19 cellular contexts compared by ENCODE assay signal in the genomic region with DNA sequence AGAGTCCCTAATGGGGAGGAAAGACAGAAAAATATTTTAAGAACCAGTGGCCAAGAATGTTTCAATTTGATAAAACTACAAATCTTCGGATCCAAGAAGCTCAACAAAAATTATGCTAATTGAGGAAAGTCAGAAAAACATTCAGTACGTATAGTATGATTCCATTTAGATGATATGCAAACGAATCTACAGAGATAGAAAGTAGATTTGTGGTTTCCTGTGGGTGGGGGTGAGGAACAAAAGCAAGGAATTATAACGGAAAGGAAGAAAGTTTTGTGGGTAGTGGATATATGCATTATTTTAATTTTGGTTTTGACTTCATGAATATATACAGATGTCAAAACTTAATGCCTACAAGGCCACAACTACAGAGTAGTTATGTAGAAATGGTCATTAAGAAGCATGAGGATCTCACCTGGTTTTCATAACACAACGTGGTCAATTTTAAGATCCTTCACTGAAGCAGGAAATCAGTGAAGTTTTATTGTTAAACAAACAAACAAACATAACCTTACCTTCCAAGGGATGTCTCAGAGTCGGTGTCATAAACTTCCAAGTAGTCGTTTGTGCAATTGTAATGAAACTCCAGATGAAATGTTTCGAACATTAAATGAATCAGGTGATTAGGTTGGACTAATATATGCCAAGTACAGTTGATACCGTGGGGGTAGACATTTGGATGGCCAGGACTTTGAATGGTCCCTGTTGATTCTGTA.
DNase-seq lines count a peak whose midpoint lies in the region; ATAC-seq and TF ChIP-seq lines count a peak whose summit lies in the region.
"Had no signal": no experiment of that assay in that cellular context is flagged by ENCODE, and none has a peak within 500 bp of the region (broad histone marks: within the 10 kb centered on the region; RNA-seq: fewer than 3 reads in every experiment).

No MANE protein-coding gene starts in this region.

- H3K4me3 Mint-ChIP-seq in activated CD8-positive, alpha-beta T cell treated with anti-CD3 and anti-CD28 coated beads for 36 hours = no peak overlapping the region
- H3K4me3 Mint-ChIP-seq in activated CD8-positive, alpha-beta T cell treated with anti-CD3 and anti-CD28 coated beads, Interleukin-2, amount 10 ng/mL, durations not matched to agents 7 days and 5 days = no peak overlapping the region
- H3K4me3 Mint-ChIP-seq in osteocyte (ENCODE audit: unreplicated experiment) = no peak overlapping the region
- H3K4me3 Mint-ChIP-seq: GM23338 had no signal

- TF ChIP-seq CTCF in activated CD8-positive, alpha-beta T cell treated with anti-CD3 and anti-CD28 coated beads for 36 hours (IDR thresholded peaks at IDR 0.05) = no peak
- no peak for TF ChIP-seq CTCF in osteocyte (IDR thresholded peaks at IDR 0.05)

- H3K27ac Mint-ChIP-seq in activated CD8-positive, alpha-beta T cell treated with anti-CD3 and anti-CD28 coated beads for 36 hours = peak overlapping the region; percentile 2
- H3K27ac Mint-ChIP-seq in activated CD8-positive, alpha-beta T cell treated with anti-CD3 and anti-CD28 coated beads, Interleukin-2, amount 10 ng/mL, durations not matched to agents 7 days and 5 days = no peak overlapping the region
- H3K27ac Mint-ChIP-seq in osteocyte (ENCODE audit: unreplicated experiment) = peak overlapping the region; percentile 42
- H3K27ac Mint-ChIP-seq: GM23338 had no signal

- H3K36me3 Mint-ChIP-seq in activated CD8-positive, alpha-beta T cell treated with anti-CD3 and anti-CD28 coated beads for 36 hours (ENCODE audit: low read depth) = peaks cover 3% of the 10 kb centered on the region
- H3K36me3 Mint-ChIP-seq in activated CD8-positive, alpha-beta T cell treated with anti-CD3 and anti-CD28 coated beads, Interleukin-2, amount 10 ng/mL, durations not matched to agents 7 days and 5 days (ENCODE audit: low read depth) = peaks cover 10% of the 10 kb centered on the region
- H3K36me3 Mint-ChIP-seq in osteocyte (ENCODE audit: unreplicated experiment) = peaks cover 1% of the 10 kb centered on the region

- H3K9me3 Mint-ChIP-seq in activated CD8-positive, alpha-beta T cell treated with anti-CD3 and anti-CD28 coated beads for 36 hours = peaks cover 2% of the 10 kb centered on the region
- peaks cover 4% of the 10 kb centered on the region for H3K9me3 Mint-ChIP-seq in activated CD8-positive, alpha-beta T cell treated with anti-CD3 and anti-CD28 coated beads, Interleukin-2, amount 10 ng/mL, durations not matched to agents 7 days and 5 days (ENCODE audit: insufficient read depth)
- H3K9me3 Mint-ChIP-seq in osteocyte (ENCODE audit: unreplicated experiment) = peaks cover 3% of the 10 kb centered on the region
- H3K9me3 Mint-ChIP-seq: GM23338 had no signal

- no peaks in the 10 kb centered on the region for H3K36me3 ChIP-seq in MG63
- H3K36me3 ChIP-seq: stomach had no signal

- peaks cover 26% of the 10 kb centered on the region for H3K4me1 Mint-ChIP-seq in activated CD8-positive, alpha-beta T cell treated with anti-CD3 and anti-CD28 coated beads for 36 hours (ENCODE audit: low read depth)
- H3K4me1 Mint-ChIP-seq in activated CD8-positive, alpha-beta T cell treated with anti-CD3 and anti-CD28 coated beads, Interleukin-2, amount 10 ng/mL, durations not matched to agents 7 days and 5 days (ENCODE audit: low read depth) = peaks cover 23% of the 10 kb centered on the region
- H3K4me1 Mint-ChIP-seq in osteocyte (ENCODE audit: unreplicated experiment) = peaks cover 48% of the 10 kb centered on the region

- CTCF ChIA-PET in activated CD8-positive, alpha-beta T cell treated with anti-CD3 and anti-CD28 coated beads for 36 hours (lab: Charles Lee) = no interaction called here
- CTCF ChIA-PET in activated CD8-positive, alpha-beta T cell treated with anti-CD3 and anti-CD28 coated beads, Interleukin-2, amount 10 ng/mL, durations not matched to agents 7 days and 5 days (lab: Charles Lee) = interaction anchor here (1.4 kb wide), 1 partner anchor 11 kb away, joined by 3 read pairs; no protein-coding TSS in a partner anchor

- peak overlapping the region; percentile 5 for H3K4me3 ChIP-seq in MG63
- H3K4me3 ChIP-seq: A549, coronary artery, GM12878, GM23338, stomach had no signal

- H3K9me3 ChIP-seq in MG63 = peaks cover 3% of the 10 kb centered on the region; the same call in 1 of the 2 replicates
- H3K9me3 ChIP-seq: A549, stomach had no signal

- intact Hi-C loops in activated CD8-positive, alpha-beta T cell treated with anti-CD3 and anti-CD28 coated beads for 36 hours (cut with micrococcal nuclease) = no loop called here

- no peaks in the 10 kb centered on the region for H3K27me3 ChIP-seq in MG63
- H3K27me3 ChIP-seq: stomach had no signal

- POLR2A ChIA-PET in activated CD8-positive, alpha-beta T cell treated with anti-CD3 and anti-CD28 coated beads for 36 hours (lab: Charles Lee) = no interaction called here
- POLR2A ChIA-PET in activated CD8-positive, alpha-beta T cell treated with anti-CD3 and anti-CD28 coated beads, Interleukin-2, amount 10 ng/mL, durations not matched to agents 7 days and 5 days (lab: Charles Lee) = no interaction called here

- no peaks in the 10 kb centered on the region for H3K27me3 Mint-ChIP-seq in activated CD8-positive, alpha-beta T cell treated with anti-CD3 and anti-CD28 coated beads for 36 hours
- H3K27me3 Mint-ChIP-seq in activated CD8-positive, alpha-beta T cell treated with anti-CD3 and anti-CD28 coated beads, Interleukin-2, amount 10 ng/mL, durations not matched to agents 7 days and 5 days (ENCODE audit: low read depth) = no peaks in the 10 kb centered on the region
- H3K27me3 Mint-ChIP-seq in osteocyte (ENCODE audit: unreplicated experiment) = no peaks in the 10 kb centered on the region

- DNase-seq in activated CD8-positive, alpha-beta T cell treated with anti-CD3 and anti-CD28 coated beads for 36 hours = no peak
- DNase-seq in activated CD8-positive, alpha-beta T cell treated with anti-CD3 and anti-CD28 coated beads, Interleukin-2, amount 10 ng/mL, durations not matched to agents 7 days and 5 days = no peak
- DNase-seq in MG63 (no peak), osteocyte (ENCODE audit: extremely low spot score, unreplicated experiment) (no peak), NCI-H1436 (lab: John Stamatoyannopoulos, UW) (no peak)
- DNase-seq in central memory CD4-positive, alpha-beta T cell = peak; percentile 1
- DNase-seq: activated CD4-positive, alpha-beta T cell treated with anti-CD3 and anti-CD28 coated beads for 1 hour; glutamatergic neuron; NCI-H187; SHP77; stomach; T1000 had no signal

- ATAC-seq in activated CD8-positive, alpha-beta T cell treated with anti-CD3 and anti-CD28 coated beads for 36 hours = no peak
- ATAC-seq in activated CD8-positive, alpha-beta T cell treated with anti-CD3 and anti-CD28 coated beads, Interleukin-2, amount 10 ng/mL, durations not matched to agents 7 days and 5 days = no peak
- ATAC-seq in GM19463 (IDR thresholded peaks at IDR 0.05; ENCODE audit: unreplicated experiment) (no peak), HG03354 (IDR thresholded peaks at IDR 0.05; ENCODE audit: poor library complexity, severe bottlenecking, unreplicated experiment) (no peak)
- ATAC-seq: A549, esophagus mucosa, GM12878, GM23338 had no signal
